Comparison of ENCODE assay signal across 10 cellular contexts in genomic region chr9:94357158-94357557, GRCh38. TPM values are rescaled to one million over a fixed set of nuclear protein-coding genes. Genes with fewer than 3 reads are reported as not detected.
"Had no signal": no experiment of that assay in that cellular context is flagged by ENCODE, and none has a peak within 500 bp of the region (broad histone marks: within the 10 kb centered on the region; RNA-seq: fewer than 3 reads in every experiment).

No MANE protein-coding gene starts in this region.

RNA-seq across cellular contexts. Expression of gene NUTM2F, which starts 28.7 kb away (rescaled TPM):
- total RNA-seq: PC-3, PC-9, Peyer's patch, Right ventricle myocardium inferior, Right ventricle myocardium superior, RPMI7951, SJCRH30, SJSA1, SK-MEL-5 had no signal
- polyA plus RNA-seq: SK-N-SH had no signal
